Comparison of ENCODE assay signal across 20 cellular contexts in the genomic region with DNA sequence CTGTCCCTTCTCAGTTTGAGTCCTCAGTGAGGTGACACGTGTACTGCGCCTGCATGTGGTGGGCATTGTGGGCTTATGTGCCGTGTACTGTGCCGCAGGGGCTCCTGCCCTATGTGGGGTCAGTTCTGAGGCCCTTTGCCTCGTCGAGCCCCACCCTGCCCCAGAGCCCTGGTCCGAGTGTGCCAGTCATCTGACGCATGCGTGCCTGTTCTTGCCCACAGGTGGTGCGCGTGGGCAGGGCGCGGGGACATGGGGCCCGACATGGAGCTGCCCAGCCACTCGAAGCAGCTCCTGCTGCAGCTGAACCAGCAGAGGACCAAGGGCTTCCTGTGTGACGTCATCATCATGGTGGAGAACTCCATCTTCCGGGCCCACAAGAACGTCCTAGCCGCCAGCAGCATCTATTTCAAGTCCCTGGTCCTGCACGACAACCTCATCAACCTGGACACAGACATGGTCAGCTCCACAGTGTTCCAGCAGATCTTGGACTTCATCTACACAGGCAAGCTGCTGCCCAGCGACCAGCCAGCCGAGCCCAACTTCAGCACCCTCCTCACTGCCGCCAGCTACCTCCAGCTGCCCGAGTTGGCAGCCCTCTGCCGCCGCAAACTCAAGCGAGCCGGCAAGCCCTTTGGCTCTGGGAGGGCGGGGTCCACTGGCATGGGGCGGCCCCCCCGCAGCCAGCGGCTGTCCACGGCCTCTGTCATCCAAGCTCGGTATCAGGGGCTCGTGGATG. TPM values are rescaled to one million over a fixed set of nuclear protein-coding genes. Genes with fewer than 3 reads are reported as not detected.
DNase-seq lines count a peak whose midpoint lies in the region; ATAC-seq and TF ChIP-seq lines count a peak whose summit lies in the region.
"Had no signal": no experiment of that assay in that cellular context is flagged by ENCODE, and none has a peak within 500 bp of the region (broad histone marks: within the 10 kb centered on the region; RNA-seq: fewer than 3 reads in every experiment).

No MANE protein-coding gene starts in this region.

- H3K4me1 ChIP-seq in neuronal stem cell (ENCODE audit: control insufficient read depth in 2 of 2, insufficient read depth in 1 of 2, low read depth in 1 of 2, low read length in 2 of 2) (peaks cover 3 to 11% of the 10 kb centered on the region in 2 donors), upper lobe of left lung (no peaks in the 10 kb centered on the region), PC-3 (ENCODE audit: insufficient read depth, low read length) (no peaks in the 10 kb centered on the region)

- H3K27ac ChIP-seq in neuronal stem cell (replicated peaks; ENCODE audit: low read length) (no peak overlapping the region), upper lobe of left lung (no peak overlapping the region), PC-3 (ENCODE audit: low read length) (no peak overlapping the region)
- H3K27ac ChIP-seq: GM23248 had no signal

- H3K79me2 ChIP-seq in PC-3 (ENCODE audit: low read length): no peaks in the 10 kb centered on the region

- no peak overlapping the region for H3K4me2 ChIP-seq in neuronal stem cell (ENCODE audit: insufficient read depth, low read length, poor library complexity, severe bottlenecking)
- no peak overlapping the region for H3K4me2 ChIP-seq in PC-3 (ENCODE audit: low read length)

- no peak overlapping the region for H2BK15ac ChIP-seq in neuronal stem cell (ENCODE audit: low read length)

- no peak for ATAC-seq in activated naive CD4-positive, alpha-beta T cell treated with anti-CD3 and anti-CD28 coated beads, Interleukin-2, amount 50 U/mL, for 72 hours
- ATAC-seq in upper lobe of left lung (ENCODE audit: low FRiP score in 2 of 2) (no peak), HG03460 (IDR thresholded peaks at IDR 0.05; ENCODE audit: unreplicated experiment) (no peak), HG02571 (IDR thresholded peaks at IDR 0.05; ENCODE audit: unreplicated experiment) (no peak), PC-3 (no peak)
- ATAC-seq: activated T-cell treated with anti-CD3 and anti-CD28 coated beads, Interleukin-2, amount 50 U/mL, for 72 hours; naive thymus-derived CD4-positive, alpha-beta T cell; T-helper 17 cell had no signal

- TF ChIP-seq POLR2A in upper lobe of left lung (IDR thresholded peaks at IDR 0.05): no peak

- TF ChIP-seq EP300 in upper lobe of left lung (IDR thresholded peaks at IDR 0.05): no peak

- intact Hi-C loops in PC-3 (cut with micrococcal nuclease): no loop called here

- no peak overlapping the region for H3K4me3 Mint-ChIP-seq in glutamatergic neuron (ENCODE audit: unreplicated experiment)
- H3K4me3 Mint-ChIP-seq: activated T-cell treated with anti-CD3 and anti-CD28 coated beads, Interleukin-2, amount 50 U/mL, for 72 hours; naive thymus-derived CD4-positive, alpha-beta T cell; T-helper 17 cell had no signal

- no TSS peak for BruUV-seq in PC-3 (replicated peaks; lab: Mats Ljungman, UMichigan)

- H3K79me1 ChIP-seq in neuronal stem cell (ENCODE audit: low read depth, low read length): peaks cover 16% of the 10 kb centered on the region

- no peak overlapping the region for H4K91ac ChIP-seq in neuronal stem cell (ENCODE audit: low read depth, low read length, poor library complexity)

- no peaks in the 10 kb centered on the region for H3K9me3 Mint-ChIP-seq in activated naive CD4-positive, alpha-beta T cell treated with anti-CD3 and anti-CD28 coated beads, Interleukin-2, amount 50 U/mL, for 72 hours
- H3K9me3 Mint-ChIP-seq in glutamatergic neuron (ENCODE audit: unreplicated experiment): peaks cover 5% of the 10 kb centered on the region
- H3K9me3 Mint-ChIP-seq: activated T-cell treated with anti-CD3 and anti-CD28 coated beads, Interleukin-2, amount 50 U/mL, for 72 hours; naive thymus-derived CD4-positive, alpha-beta T cell had no signal

- no peak overlapping the region for H2AK5ac ChIP-seq in neuronal stem cell (ENCODE audit: low read depth, low read length)

- no peak overlapping the region for H3K4me3 ChIP-seq in neuronal stem cell (ENCODE audit: low read length in 2 of 2)
- no peak overlapping the region for H3K4me3 ChIP-seq in upper lobe of left lung
- H3K4me3 ChIP-seq in PC-3 (ENCODE audit: low read length): no peak overlapping the region
- H3K4me3 ChIP-seq: GM23248 had no signal

- H3K18ac ChIP-seq in neuronal stem cell (ENCODE audit: low read length): peak overlapping the region; percentile 51

- no peak overlapping the region for H2BK120ac ChIP-seq in neuronal stem cell (ENCODE audit: low read depth, low read length)

- no peaks in the 10 kb centered on the region for H3K9me2 ChIP-seq in PC-3 (replicated peaks; ENCODE audit: low read length)

- H2AFZ ChIP-seq in neuronal stem cell (ENCODE audit: low read length) (no peak overlapping the region), PC-3 (ENCODE audit: low read length) (no peak overlapping the region)
- H2AFZ ChIP-seq: GM23248 had no signal

- H3K27me3 Mint-ChIP-seq in glutamatergic neuron (ENCODE audit: unreplicated experiment): peaks cover 8% of the 10 kb centered on the region
- H3K27me3 Mint-ChIP-seq: naive thymus-derived CD4-positive, alpha-beta T cell; T-helper 17 cell had no signal

- H4K8ac ChIP-seq in neuronal stem cell (ENCODE audit: low read depth, low read length): no peak overlapping the region

- H3K23ac ChIP-seq in neuronal stem cell (ENCODE audit: low read depth, low read length, poor library complexity): peak overlapping the region; percentile 60

- H2BK12ac ChIP-seq in neuronal stem cell (ENCODE audit: low read length): no peak overlapping the region

- H4K20me1 ChIP-seq in PC-3 (ENCODE audit: low read length): no peaks in the 10 kb centered on the region

- peaks cover 25% of the 10 kb centered on the region for H3K4me1 Mint-ChIP-seq in glutamatergic neuron (ENCODE audit: low read depth, unreplicated experiment)

- CTCF ChIA-PET in PC-3 (lab: Charles Lee): no interaction called here

- H3K27ac Mint-ChIP-seq in activated naive CD4-positive, alpha-beta T cell treated with anti-CD3 and anti-CD28 coated beads, Interleukin-2, amount 50 U/mL, for 72 hours: no peak overlapping the region
- H3K27ac Mint-ChIP-seq in glutamatergic neuron (ENCODE audit: unreplicated experiment): peak overlapping the region; percentile 55
- H3K27ac Mint-ChIP-seq: activated T-cell treated with anti-CD3 and anti-CD28 coated beads, Interleukin-2, amount 50 U/mL, for 72 hours; naive thymus-derived CD4-positive, alpha-beta T cell; T-helper 17 cell had no signal

- no peak overlapping the region for H2BK5ac ChIP-seq in neuronal stem cell (ENCODE audit: low read length)

- H3K36me3 Mint-ChIP-seq in activated naive CD4-positive, alpha-beta T cell treated with anti-CD3 and anti-CD28 coated beads, Interleukin-2, amount 50 U/mL, for 72 hours: no peaks in the 10 kb centered on the region
- H3K36me3 Mint-ChIP-seq in glutamatergic neuron (ENCODE audit: unreplicated experiment): no peaks in the 10 kb centered on the region

- no peak for TF ChIP-seq CTCF in glutamatergic neuron (IDR thresholded peaks at IDR 0.05; ENCODE audit: partially characterized antibody, unreplicated experiment)
- TF ChIP-seq CTCF in upper lobe of left lung (IDR thresholded peaks at IDR 0.05): no peak
- TF ChIP-seq CTCF in PC-3 (conservative IDR thresholded peaks at IDR 0.05; ENCODE audit: low read depth, low read length): no peak

- H3K36me3 ChIP-seq in neuronal stem cell (replicated peaks in 1 of 2; ENCODE audit: control insufficient read depth in 2 of 2, insufficient read depth in 2 of 2, low read length in 2 of 2): peaks cover 30 to 72% of the 10 kb centered on the region in 2 donors
- H3K36me3 ChIP-seq in upper lobe of left lung: peaks cover 0 to 38% (median 32%) of the 10 kb centered on the region in 4 donors
- no peaks in the 10 kb centered on the region for H3K36me3 ChIP-seq in PC-3 (ENCODE audit: low read depth, low read length)

- POLR2A ChIA-PET in PC-3 (lab: Charles Lee; ENCODE audit: unreplicated experiment): no interaction called here

- H3F3A ChIP-seq in PC-3 (ENCODE audit: low read length, unreplicated experiment): no peaks in the 10 kb centered on the region

- peak; percentile 1 to 37 for DNase-seq in activated naive CD4-positive, alpha-beta T cell treated with anti-CD3 and anti-CD28 coated beads, Interleukin-2, amount 50 U/mL, for 72 hours (ENCODE audit: low spot score in 2 of 2)
- no peak for DNase-seq in activated naive CD4-positive, alpha-beta T cell (lab: John Stamatoyannopoulos, UW)
- DNase-seq in glutamatergic neuron (peak; percentile 17), neuronal stem cell (ENCODE audit: low spot score) (no peak), upper lobe of left lung (peak; percentile 16 to 69), PC-3 (no peak)
- DNase-seq: activated T-cell treated with anti-CD3 and anti-CD28 coated beads, Interleukin-2, amount 50 U/mL, for 72 hours; AML-193; amniotic stem cell; GM23248; Karpas-422; NCI-H146; NCI-H446; retina; SHP77 treated with DMSO at 0.1 percent for 48 hours; substantia nigra had no signal

- no peak overlapping the region for H3K4ac ChIP-seq in neuronal stem cell (ENCODE audit: low read length)

- no peak overlapping the region for H3K9ac ChIP-seq in neuronal stem cell (ENCODE audit: low read depth, low read length, poor library complexity)
- H3K9ac ChIP-seq in PC-3 (ENCODE audit: low read length): no peak overlapping the region
- H3K9ac ChIP-seq: GM23248 had no signal

- H3K14ac ChIP-seq in neuronal stem cell (ENCODE audit: low read length): no peak overlapping the region

- no CpG with 5 or more reads among the region's 35 CpGs for WGBS in neuronal stem cell (ENCODE audit: extremely low coverage in 2 of 2, insufficient read length in 2 of 2, insufficient replicate concordance in 1 of 2), 2 donors
- WGBS in upper lobe of left lung, 2 donors: 92 to 93% methylated on average over 10 to 26 of the region's 35 CpGs

- H3K27me3 ChIP-seq in neuronal stem cell (ENCODE audit: control insufficient read depth in 3 of 3, insufficient read depth in 3 of 3, low read depth in 1 of 3, low read length in 3 of 3): no peaks in the 10 kb centered on the region
- H3K27me3 ChIP-seq in upper lobe of left lung: no peaks in the 10 kb centered on the region
- no peaks in the 10 kb centered on the region for H3K27me3 ChIP-seq in PC-3 (ENCODE audit: low read length)

- H3K9me3 ChIP-seq in neuronal stem cell (replicated peaks in 1 of 2; ENCODE audit: control insufficient read depth in 2 of 2, insufficient read depth in 1 of 2, low read depth in 1 of 2, low read length in 2 of 2) (no peaks in the 10 kb centered on the region), upper lobe of left lung (no peaks in the 10 kb centered on the region), PC-3 (ENCODE audit: low read length) (no peaks in the 10 kb centered on the region)

RNA-seq across cellular contexts. Expression of a gene that starts 22.3 kb away (rescaled TPM):
- total RNA-seq in activated naive CD4-positive, alpha-beta T cell treated with anti-CD3 and anti-CD28 coated beads, Interleukin-2, amount 50 U/mL, for 72 hours: 1 to 10 TPM in 1 of 2 donors, under 1 TPM in 1; 0.93 to 3.2 TPM
- total RNA-seq in glutamatergic neuron (ENCODE audit: unreplicated experiment) (11.5 TPM), upper lobe of left lung (1 to 10 TPM in 5 of 6 donors, under 1 TPM in 1; 1.00 to 2.9 (median 1.5) TPM), PC-3 (2014; rRNA removed) (6.4 and 6.7 TPM in 2 replicates)
- polyA plus RNA-seq in neuronal stem cell (2013, experiment 1 of 2): 0.98 TPM
- 1.1 TPM for polyA plus RNA-seq in neuronal stem cell (2013, experiment 2 of 2)

RNA-seq across cellular contexts. Expression of a gene that starts 27.7 kb away (rescaled TPM):
- 1 to 10 TPM; 6.0 to 6.8 TPM for total RNA-seq in activated naive CD4-positive, alpha-beta T cell treated with anti-CD3 and anti-CD28 coated beads, Interleukin-2, amount 50 U/mL, for 72 hours
- 60.7 TPM for total RNA-seq in glutamatergic neuron (ENCODE audit: unreplicated experiment)
- polyA plus RNA-seq in neuronal stem cell (2013, experiment 1 of 2): 17.8 TPM
- polyA plus RNA-seq in neuronal stem cell (2013, experiment 2 of 2): 18.7 TPM
- 10 to 100 TPM in 1 of 6 donors, 1 to 10 TPM in 5; 4.4 to 11.5 (median 5.7) TPM for total RNA-seq in upper lobe of left lung
- total RNA-seq in PC-3 (2014; rRNA removed): 3.5 and 4.8 TPM in 2 replicates

Comparison
In these comparisons a context has a peak if more than half of its experiments do, and no peak if none do; other contexts are left out.
1. DNase-seq: peak in activated naive CD4-positive, alpha-beta T cell treated with anti-CD3 and anti-CD28 coated beads, Interleukin-2, amount 50 U/mL, for 72 hours (2 of 2), glutamatergic neuron (single experiment) and upper lobe of left lung (2 of 2); none in activated naive CD4-positive, alpha-beta T cell (0 of 4), neuronal stem cell (single experiment) and PC-3 (single experiment).